Comparison of ENCODE assay signal across 8 cellular contexts in the genomic region with DNA sequence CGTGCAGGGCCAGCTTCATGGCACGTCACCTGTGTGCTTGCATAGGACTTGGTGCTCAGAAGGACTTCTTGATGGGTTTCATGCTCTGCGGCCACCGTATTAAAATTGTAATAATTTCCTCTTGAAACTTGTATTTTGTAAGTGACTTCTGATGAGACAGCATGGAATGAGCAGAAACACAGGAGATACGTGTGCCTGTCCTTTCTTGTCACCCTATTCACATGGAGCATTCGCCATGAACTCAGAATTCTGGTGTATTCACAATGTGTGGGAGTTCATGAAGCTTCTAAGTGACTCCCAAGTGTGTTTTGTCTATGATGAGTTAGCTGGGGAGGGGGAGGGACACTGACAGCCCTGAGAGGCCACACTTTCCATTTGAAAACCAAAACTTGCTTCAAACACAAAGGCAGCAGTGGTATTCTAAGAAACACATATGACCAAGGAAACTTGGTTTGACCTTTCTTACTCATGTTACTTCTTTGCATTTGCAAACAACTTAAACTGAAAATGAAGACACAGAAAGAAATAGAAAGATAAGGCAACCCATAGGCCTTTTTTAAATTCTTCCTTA.
DNase-seq lines count a peak whose midpoint lies in the region; ATAC-seq, FAIRE-seq and TF ChIP-seq lines count a peak whose summit lies in the region.

No MANE protein-coding gene starts in this region.

- no peaks in the 10 kb centered on the region for H3K27me3 Mint-ChIP-seq in activated CD8-positive, alpha-beta T cell treated with anti-CD3 and anti-CD28 coated beads for 36 hours
- peaks cover 5% of the 10 kb centered on the region for H3K27me3 Mint-ChIP-seq in endothelial cell (ENCODE audit: unreplicated experiment)

- H3K9me3 Mint-ChIP-seq in activated CD8-positive, alpha-beta T cell treated with anti-CD3 and anti-CD28 coated beads for 36 hours = no peaks in the 10 kb centered on the region
- no peaks in the 10 kb centered on the region for H3K9me3 Mint-ChIP-seq in endothelial cell (ENCODE audit: unreplicated experiment)

- TF ChIP-seq CTCF in activated CD8-positive, alpha-beta T cell treated with anti-CD3 and anti-CD28 coated beads for 36 hours (IDR thresholded peaks at IDR 0.05) = no peak
- no peak for TF ChIP-seq CTCF in endothelial cell (IDR thresholded peaks at IDR 0.05; ENCODE audit: unreplicated experiment)

- peak overlapping the region; percentile 85 for H3K27ac Mint-ChIP-seq in activated CD8-positive, alpha-beta T cell treated with anti-CD3 and anti-CD28 coated beads for 36 hours
- H3K27ac Mint-ChIP-seq in endothelial cell (ENCODE audit: unreplicated experiment) = no peak overlapping the region

- H3K4me3 Mint-ChIP-seq in activated CD8-positive, alpha-beta T cell treated with anti-CD3 and anti-CD28 coated beads for 36 hours = peak overlapping the region; percentile 44
- no peak overlapping the region for H3K4me3 Mint-ChIP-seq in endothelial cell (ENCODE audit: unreplicated experiment)

- POLR2A ChIA-PET in activated CD8-positive, alpha-beta T cell treated with anti-CD3 and anti-CD28 coated beads for 36 hours (lab: Charles Lee) = interaction anchor here (1.3 kb wide), 2 partner anchors 55 to 92 kb away, joined by 3 to 4 read pairs; a partner anchor contains a TSS

- FAIRE-seq in frontal cortex (lab: Jason Lieb, UNC) = no peak

- CTCF ChIA-PET in activated CD8-positive, alpha-beta T cell treated with anti-CD3 and anti-CD28 coated beads for 36 hours (lab: Charles Lee) = interaction anchor here (1.1 to 1.5 kb wide), 3 partner anchors 9 to 171 kb away, joined by 3 to 8 read pairs (median 3); no protein-coding TSS in a partner anchor

- H3K36me3 Mint-ChIP-seq in activated CD8-positive, alpha-beta T cell treated with anti-CD3 and anti-CD28 coated beads for 36 hours (ENCODE audit: low read depth) = peaks cover 36% of the 10 kb centered on the region
- H3K36me3 Mint-ChIP-seq in endothelial cell (ENCODE audit: low read depth, unreplicated experiment) = no peaks in the 10 kb centered on the region

- H3K4me1 Mint-ChIP-seq in activated CD8-positive, alpha-beta T cell treated with anti-CD3 and anti-CD28 coated beads for 36 hours (ENCODE audit: low read depth) = peaks cover 68% of the 10 kb centered on the region
- H3K4me1 Mint-ChIP-seq in endothelial cell (ENCODE audit: unreplicated experiment) = no peaks in the 10 kb centered on the region

- in situ Hi-C loops in ACHN (cut with HindIII; ENCODE audit: low pct_ligation_motif_present, low pct_unique_long_range_greater_than_20kb, low sequenced_read_pairs) = no loop called here

- peak; percentile 87 for DNase-seq in activated CD8-positive, alpha-beta T cell treated with anti-CD3 and anti-CD28 coated beads for 36 hours
- peak; percentile 76 for DNase-seq in stimulated activated CD4-positive, alpha-beta T cell treated with anti-CD3 and anti-CD28 coated beads, Interleukin-1b, Interleukin-23, amount 100 ng/mL, for 48 hours
- no peak for DNase-seq in frontal cortex (ENCODE audit: low spot score in 2 of 2)
- DNase-seq in endothelial cell (ENCODE audit: low spot score) = no peak
- DNase-seq in SIG-M5 treated with dmso at 0.1 percent for 504 hours (lab: John Stamatoyannopoulos, UW; ENCODE audit: unreplicated experiment) = no peak
- no peak for DNase-seq in ACHN

- ATAC-seq in GM18907 (IDR thresholded peaks at IDR 0.05; ENCODE audit: unreplicated experiment) (peak; percentile 63), HG02870 (IDR thresholded peaks at IDR 0.05; ENCODE audit: unreplicated experiment) (peak; percentile 78)
- peak; percentile 92 for ATAC-seq in activated CD8-positive, alpha-beta T cell treated with anti-CD3 and anti-CD28 coated beads for 36 hours

- intact Hi-C loops in activated CD8-positive, alpha-beta T cell treated with anti-CD3 and anti-CD28 coated beads for 36 hours (cut with micrococcal nuclease) = loop anchor here (2.0 to 5.0 kb wide), 2 partner anchors 43 to 48 kb away; no protein-coding TSS in a partner anchor

Comparison
In these comparisons a context has a peak if more than half of its experiments do, and no peak if none do; other contexts are left out.
1. DNase-seq: peak in activated CD8-positive, alpha-beta T cell treated with anti-CD3 and anti-CD28 coated beads for 36 hours (single experiment) and stimulated activated CD4-positive, alpha-beta T cell treated with anti-CD3 and anti-CD28 coated beads, Interleukin-1b, Interleukin-23, amount 100 ng/mL, for 48 hours (single experiment); none in frontal cortex (0 of 2), endothelial cell (single experiment), SIG-M5 treated with dmso at 0.1 percent for 504 hours (single experiment) and ACHN (single experiment).
2. Peak in every context shown above with its lines, with median percentiles within 50 percentile points of each other: ATAC-seq.